In the genomic region with DNA sequence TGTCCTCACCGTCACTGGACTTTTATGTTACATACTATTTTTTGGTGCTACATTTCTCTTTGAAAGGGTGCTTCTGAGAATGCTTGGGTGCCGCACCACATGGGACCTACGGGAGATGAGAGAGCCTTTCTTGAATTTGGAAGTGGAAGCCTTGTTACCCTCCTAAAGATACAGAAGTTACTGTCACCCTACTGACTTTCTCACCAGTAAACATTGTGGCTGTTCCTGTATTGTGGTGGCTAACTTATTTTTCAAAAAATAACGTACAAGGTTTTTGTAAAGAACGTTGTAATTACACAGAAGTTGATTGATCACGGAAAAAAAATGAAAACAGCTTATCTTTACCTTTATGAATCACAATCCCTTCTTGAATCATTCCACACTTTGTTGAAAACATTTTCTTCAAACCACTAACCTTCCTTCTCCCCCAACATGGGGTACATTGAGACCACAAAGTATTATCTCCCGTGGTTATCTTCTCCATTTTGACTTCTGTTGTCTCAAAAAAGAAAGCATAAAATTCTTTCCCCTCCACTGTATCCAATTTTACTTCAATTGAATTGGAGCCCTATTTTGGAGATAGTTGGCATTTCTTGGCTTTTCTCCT, we compare ENCODE assay signal across 20 cellular contexts. TPM values are rescaled to one million over a fixed set of nuclear protein-coding genes. Genes with fewer than 3 reads are reported as not detected.
"Had no signal": no experiment of that assay in that cellular context is flagged by ENCODE, and none has a peak within 500 bp of the region (broad histone marks: within the 10 kb centered on the region; RNA-seq: fewer than 3 reads in every experiment).

No MANE protein-coding gene starts in this region.

- H3K27ac ChIP-seq: cardiac muscle cell, esophagus muscularis mucosa, gastroesophageal sphincter, heart right ventricle, neural progenitor cell, testis had no signal

- H3K36me3 Mint-ChIP-seq: immature natural killer cell, memory B cell, naive B cell, neural progenitor cell had no signal

- H3K36me3 ChIP-seq: cardiac muscle cell, esophagus muscularis mucosa, gastroesophageal sphincter, heart right ventricle, neural progenitor cell had no signal

- H3K4me3 Mint-ChIP-seq: dendritic cell treated with granulocyte-macrophage colony-stimulating factor and Interleukin-4, amounts not matched to agents 40 ng/mL and 50 ng/mL, for 4 days; immature natural killer cell; memory B cell; naive B cell; neural progenitor cell had no signal

- H3K9me3 Mint-ChIP-seq: neural progenitor cell had no signal

- H3K27me3 ChIP-seq: cardiac muscle cell, esophagus muscularis mucosa, gastroesophageal sphincter, heart right ventricle, neural progenitor cell, testis had no signal

- H3K27me3 Mint-ChIP-seq: dendritic cell treated with granulocyte-macrophage colony-stimulating factor and Interleukin-4, amounts not matched to agents 40 ng/mL and 50 ng/mL, for 4 days; progenitor cell of endocrine pancreas had no signal

- H3K27ac Mint-ChIP-seq: dendritic cell treated with granulocyte-macrophage colony-stimulating factor and Interleukin-4, amounts not matched to agents 40 ng/mL and 50 ng/mL, for 4 days; immature natural killer cell; memory B cell; neural progenitor cell; progenitor cell of endocrine pancreas had no signal

- H3K4me3 ChIP-seq: cardiac muscle cell, esophagus muscularis mucosa, gastroesophageal sphincter, heart right ventricle, neural progenitor cell, testis had no signal

- H3K9me3 ChIP-seq: esophagus muscularis mucosa, gastroesophageal sphincter, testis had no signal

- H3K4me1 Mint-ChIP-seq: immature natural killer cell, memory B cell, naive B cell, neural progenitor cell had no signal

- DNase-seq: activated effector memory CD4-positive, alpha-beta T cell treated with anti-CD3 and anti-CD28 coated beads, Interleukin-2, amount 50 U/mL, for 16 hours; effector memory CD4-positive, alpha-beta T cell; heart right ventricle; immature natural killer cell; kidney glomerular epithelial cell; naive B cell; stimulated activated CD4-positive, alpha-beta T cell treated with anti-CD3 and anti-CD28 coated beads, Interleukin-12 subunit alpha, Interleukin-12 subunit beta, amount 100 ng/mL, for 4 hours; stimulated activated CD4-positive, alpha-beta T cell treated with anti-CD3 and anti-CD28 coated beads, Interleukin-1b, Interleukin-23, amount 100 ng/mL, for 48 hours; testis had no signal

- H3K4me1 ChIP-seq: neural progenitor cell, testis had no signal

- ATAC-seq: gastroesophageal sphincter, heart right ventricle had no signal

RNA-seq across cellular contexts. Expression of a gene that starts 55.5 kb away (rescaled TPM):
- total RNA-seq: cardiac muscle cell, chondrocyte, esophagus muscularis mucosa, gastroesophageal sphincter, liver, mononuclear cell, ureter had no signal
- polyA plus RNA-seq: cardiac muscle cell, immature natural killer cell, liver had no signal
